ENCODE assay signal across 10 cellular contexts in genomic region chr22:25666308-25666707, GRCh38.
DNase-seq lines count a peak whose midpoint lies in the region; ATAC-seq and TF ChIP-seq lines count a peak whose summit lies in the region.
"Had no signal": no experiment of that assay in that cellular context is flagged by ENCODE, and none has a peak within 500 bp of the region (broad histone marks: within the 10 kb centered on the region; RNA-seq: fewer than 3 reads in every experiment).

No MANE protein-coding gene starts in this region.

- H3K4me1 ChIP-seq in adrenal gland (replicated peaks in 1 of 2) (peaks cover 17 to 47% of the 10 kb centered on the region in 2 donors), tibial artery (no peaks in the 10 kb centered on the region)

- H3K4me3 ChIP-seq in adrenal gland = no peak overlapping the region
- no peak overlapping the region for H3K4me3 ChIP-seq in tibial artery

- WGBS in adrenal gland, 4 donors = 45 to 68% (median 55%) methylated on average over 8 of the region's 8 CpGs

- H3K36me3 ChIP-seq in KOPT-K1 (ENCODE audit: insufficient read depth, low read length) = peaks cover 93% of the 10 kb centered on the region
- H3K36me3 ChIP-seq in adrenal gland (replicated peaks in 1 of 2) = no peaks in the 10 kb centered on the region
- no peaks in the 10 kb centered on the region for H3K36me3 ChIP-seq in tibial artery

- intact Hi-C loops in adrenal gland (cut with DNase I) = no loop called here
- intact Hi-C loops in tibial artery (cut with DNase I; ENCODE audit: low total_unique reads) = no loop called here

- H3K27ac ChIP-seq in KOPT-K1 (ENCODE audit: low read depth, low read length, poor library complexity, severe bottlenecking) (peak overlapping the region; percentile 51), adrenal gland (peak overlapping the region in 1 of 5 donors; percentile 27), tibial artery (no peak overlapping the region)

- DNase-seq in adrenal gland = peak; percentile 26 to 69 (median 54)
- peak; percentile 62 for DNase-seq in left lobe of liver (ENCODE audit: low spot score)
- DNase-seq in tibial artery = peak; percentile 55 to 72
- no peak for DNase-seq in SHP77 (lab: John Stamatoyannopoulos, UW)
- DNase-seq in NCI-H524 (lab: John Stamatoyannopoulos, UW) = no peak
- DNase-seq: activated naive CD4-positive, alpha-beta T cell treated with anti-CD3 and anti-CD28 coated beads, Interleukin-2, amount 10 ng/mL, durations not matched to agents 7 days and 5 days; hippocampal formation; naive B cell had no signal

- no peak for TF ChIP-seq POLR2A in adrenal gland (IDR thresholded peaks at IDR 0.05)

- peak; percentile 83 for ATAC-seq in left lobe of liver
- ATAC-seq in GM21528 (IDR thresholded peaks at IDR 0.05; ENCODE audit: low FRiP score, unreplicated experiment) = no peak

- H3K9me3 ChIP-seq in KOPT-K1 (ENCODE audit: insufficient read depth, low read length, poor library complexity, severe bottlenecking) (no peaks in the 10 kb centered on the region), adrenal gland (replicated peaks in 1 of 3) (no peaks in the 10 kb centered on the region), tibial artery (no peaks in the 10 kb centered on the region)

- H3K27me3 ChIP-seq in adrenal gland (no peaks in the 10 kb centered on the region), tibial artery (no peaks in the 10 kb centered on the region)

- TF ChIP-seq CTCF in adrenal gland (IDR thresholded peaks at IDR 0.05) (peak in 1 of 6 experiments; percentile 7), tibial artery (IDR thresholded peaks at IDR 0.05) (no peak)

Comparison
In these comparisons a context has a peak if more than half of its experiments do, and no peak if none do; other contexts are left out.
1. DNase-seq: peak in adrenal gland (7 of 7), left lobe of liver (single experiment) and tibial artery (2 of 2); none in SHP77 (0 of 2) and NCI-H524 (0 of 2).